Comparison of ENCODE assay signal across 1 cellular context in genomic region chr17:57243171-57243622, GRCh38.
TF ChIP-seq lines count a peak whose summit lies in the region.

No MANE protein-coding gene starts in this region.

TF ChIP-seq in HepG2, 621 proteins besides CTCF, POLR2A, EP300 and RAD21 (continued from another document and continues in another):
- TF ChIP-seq NR2F2 (IDR thresholded peaks at IDR 0.05; ENCODE audit: borderline replicate concordance, low read depth) (no peak), BHLHE40 (IDR thresholded peaks at IDR 0.05; ENCODE audit: low read length) (no peak), NFRKB (IDR thresholded peaks at IDR 0.05) (no peak), NFE2 (CRISPR knock-in tag; IDR thresholded peaks at IDR 0.05) (no peak), ZNF331 (CRISPR knock-in tag; IDR thresholded peaks at IDR 0.05) (peak; percentile 78), CBFB (CRISPR knock-in tag; IDR thresholded peaks at IDR 0.05) (0 out of 2 replicates have a peak, but pooled peaks have one; percentile 39), AGO1 (IDR thresholded peaks at IDR 0.05; ENCODE audit: low read depth, low read length, poor library complexity, severe bottlenecking) (no peak), KAT7 (CRISPR knock-in tag; IDR thresholded peaks at IDR 0.05; ENCODE audit: borderline replicate concordance) (no peak), TCF12 (IDR thresholded peaks at IDR 0.05) (no peak), TCF12 (CRISPR knock-in tag; IDR thresholded peaks at IDR 0.05) (no peak), SRF (IDR thresholded peaks at IDR 0.05; ENCODE audit: low read depth, low read length) (peak; percentile 50; the same call in 1 of the 2 replicates), ZNF878 (CRISPR knock-in tag; IDR thresholded peaks at IDR 0.05) (no peak), ESRRA (CRISPR knock-in tag; IDR thresholded peaks at IDR 0.05; ENCODE audit: low read depth) (no peak; the same call in 1 of the 2 replicates), EEA1 (CRISPR knock-in tag; IDR thresholded peaks at IDR 0.05; ENCODE audit: borderline replicate concordance) (no peak), ZNF468 (CRISPR knock-in tag; IDR thresholded peaks at IDR 0.05) (no peak), PRDM10 (CRISPR knock-in tag; IDR thresholded peaks at IDR 0.05; ENCODE audit: low read depth) (no peak), ZNF670 (CRISPR knock-in tag; IDR thresholded peaks at IDR 0.05; ENCODE audit: borderline replicate concordance) (0 out of 2 replicates have a peak, but pooled peaks have one; percentile 26), SP1 (IDR thresholded peaks at IDR 0.05) (no peak), SP1 (CRISPR knock-in tag; IDR thresholded peaks at IDR 0.05) (no peak; the same call in 1 of the 2 replicates), ZNF557 (CRISPR knock-in tag; IDR thresholded peaks at IDR 0.05) (no peak), EHMT2 (IDR thresholded peaks at IDR 0.05; ENCODE audit: borderline replicate concordance, low read depth, low read length) (no peak), PREB (CRISPR knock-in tag; IDR thresholded peaks at IDR 0.05) (no peak), FOXC1 (CRISPR knock-in tag; IDR thresholded peaks at IDR 0.05; ENCODE audit: borderline replicate concordance) (0 out of 2 replicates have a peak, but pooled peaks have one; percentile 22), KDM5B (CRISPR knock-in tag; IDR thresholded peaks at IDR 0.05; ENCODE audit: borderline replicate concordance) (peak; percentile 60; the same call in 1 of the 2 replicates), ISL2 (CRISPR knock-in tag; IDR thresholded peaks at IDR 0.05) (no peak), SOX6 (IDR thresholded peaks at IDR 0.05) (no peak), SOX6 (CRISPR knock-in tag; IDR thresholded peaks at IDR 0.05) (peak; percentile 70), ONECUT2 (CRISPR knock-in tag; IDR thresholded peaks at IDR 0.05) (no peak), ZNF20 (CRISPR knock-in tag; IDR thresholded peaks at IDR 0.05) (no peak), ZNF740 (CRISPR knock-in tag; IDR thresholded peaks at IDR 0.05) (no peak), REL (CRISPR knock-in tag; conservative IDR thresholded peaks at IDR 0.05) (no peak), BRD4 (CRISPR knock-in tag; IDR thresholded peaks at IDR 0.05) (no peak), KLF11 (CRISPR knock-in tag; IDR thresholded peaks at IDR 0.05) (no peak; the same call in 1 of the 2 replicates), HNF1A (IDR thresholded peaks at IDR 0.05; ENCODE audit: low read depth) (no peak), HNF1A (CRISPR knock-in tag; IDR thresholded peaks at IDR 0.05; ENCODE audit: borderline replicate concordance) (no peak)
- TF ChIP-seq, protein P1, sequence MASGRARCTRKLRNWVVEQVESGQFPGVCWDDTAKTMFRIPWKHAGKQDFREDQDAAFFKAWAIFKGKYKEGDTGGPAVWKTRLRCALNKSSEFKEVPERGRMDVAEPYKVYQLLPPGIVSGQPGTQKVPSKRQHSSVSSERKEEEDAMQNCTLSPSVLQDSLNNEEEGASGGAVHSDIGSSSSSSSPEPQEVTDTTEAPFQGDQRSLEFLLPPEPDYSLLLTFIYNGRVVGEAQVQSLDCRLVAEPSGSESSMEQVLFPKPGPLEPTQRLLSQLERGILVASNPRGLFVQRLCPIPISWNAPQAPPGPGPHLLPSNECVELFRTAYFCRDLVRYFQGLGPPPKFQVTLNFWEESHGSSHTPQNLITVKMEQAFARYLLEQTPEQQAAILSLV (CRISPR knock-in tag; IDR thresholded peaks at IDR 0.05; ENCODE audit: borderline replicate concordance) = no peak
- TF ChIP-seq, protein P2, sequence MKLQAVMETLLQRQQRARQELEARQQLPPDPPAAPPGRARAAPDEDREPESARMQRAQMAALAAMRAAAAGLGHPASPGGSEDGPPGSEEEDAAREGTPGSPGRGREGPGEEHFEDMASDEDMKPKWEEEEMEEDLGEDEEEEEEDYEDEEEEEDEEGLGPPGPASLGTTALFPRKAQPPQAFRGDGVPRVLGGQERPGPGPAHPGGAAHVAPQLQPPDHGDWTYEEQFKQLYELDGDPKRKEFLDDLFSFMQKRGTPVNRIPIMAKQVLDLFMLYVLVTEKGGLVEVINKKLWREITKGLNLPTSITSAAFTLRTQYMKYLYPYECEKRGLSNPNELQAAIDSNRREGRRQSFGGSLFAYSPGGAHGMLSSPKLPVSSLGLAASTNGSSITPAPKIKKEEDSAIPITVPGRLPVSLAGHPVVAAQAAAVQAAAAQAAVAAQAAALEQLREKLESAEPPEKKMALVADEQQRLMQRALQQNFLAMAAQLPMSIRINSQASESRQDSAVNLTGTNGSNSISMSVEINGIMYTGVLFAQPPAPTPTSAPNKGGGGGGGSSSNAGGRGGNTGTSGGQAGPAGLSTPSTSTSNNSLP (IDR thresholded peaks at IDR 0.05; ENCODE audit: low read depth, low read length) = peak; percentile 63; the same call in 1 of the 2 replicates
- TF ChIP-seq, protein P3, sequence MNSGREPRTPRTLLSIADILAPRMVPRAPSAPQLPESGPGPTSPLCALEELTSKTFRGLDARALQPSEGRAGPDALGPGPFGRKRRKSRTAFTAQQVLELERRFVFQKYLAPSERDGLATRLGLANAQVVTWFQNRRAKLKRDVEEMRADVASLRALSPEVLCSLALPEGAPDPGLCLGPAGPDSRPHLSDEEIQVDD (CRISPR knock-in tag; IDR thresholded peaks at IDR 0.05; ENCODE audit: borderline replicate concordance) = no peak
- TF ChIP-seq, protein P4, sequence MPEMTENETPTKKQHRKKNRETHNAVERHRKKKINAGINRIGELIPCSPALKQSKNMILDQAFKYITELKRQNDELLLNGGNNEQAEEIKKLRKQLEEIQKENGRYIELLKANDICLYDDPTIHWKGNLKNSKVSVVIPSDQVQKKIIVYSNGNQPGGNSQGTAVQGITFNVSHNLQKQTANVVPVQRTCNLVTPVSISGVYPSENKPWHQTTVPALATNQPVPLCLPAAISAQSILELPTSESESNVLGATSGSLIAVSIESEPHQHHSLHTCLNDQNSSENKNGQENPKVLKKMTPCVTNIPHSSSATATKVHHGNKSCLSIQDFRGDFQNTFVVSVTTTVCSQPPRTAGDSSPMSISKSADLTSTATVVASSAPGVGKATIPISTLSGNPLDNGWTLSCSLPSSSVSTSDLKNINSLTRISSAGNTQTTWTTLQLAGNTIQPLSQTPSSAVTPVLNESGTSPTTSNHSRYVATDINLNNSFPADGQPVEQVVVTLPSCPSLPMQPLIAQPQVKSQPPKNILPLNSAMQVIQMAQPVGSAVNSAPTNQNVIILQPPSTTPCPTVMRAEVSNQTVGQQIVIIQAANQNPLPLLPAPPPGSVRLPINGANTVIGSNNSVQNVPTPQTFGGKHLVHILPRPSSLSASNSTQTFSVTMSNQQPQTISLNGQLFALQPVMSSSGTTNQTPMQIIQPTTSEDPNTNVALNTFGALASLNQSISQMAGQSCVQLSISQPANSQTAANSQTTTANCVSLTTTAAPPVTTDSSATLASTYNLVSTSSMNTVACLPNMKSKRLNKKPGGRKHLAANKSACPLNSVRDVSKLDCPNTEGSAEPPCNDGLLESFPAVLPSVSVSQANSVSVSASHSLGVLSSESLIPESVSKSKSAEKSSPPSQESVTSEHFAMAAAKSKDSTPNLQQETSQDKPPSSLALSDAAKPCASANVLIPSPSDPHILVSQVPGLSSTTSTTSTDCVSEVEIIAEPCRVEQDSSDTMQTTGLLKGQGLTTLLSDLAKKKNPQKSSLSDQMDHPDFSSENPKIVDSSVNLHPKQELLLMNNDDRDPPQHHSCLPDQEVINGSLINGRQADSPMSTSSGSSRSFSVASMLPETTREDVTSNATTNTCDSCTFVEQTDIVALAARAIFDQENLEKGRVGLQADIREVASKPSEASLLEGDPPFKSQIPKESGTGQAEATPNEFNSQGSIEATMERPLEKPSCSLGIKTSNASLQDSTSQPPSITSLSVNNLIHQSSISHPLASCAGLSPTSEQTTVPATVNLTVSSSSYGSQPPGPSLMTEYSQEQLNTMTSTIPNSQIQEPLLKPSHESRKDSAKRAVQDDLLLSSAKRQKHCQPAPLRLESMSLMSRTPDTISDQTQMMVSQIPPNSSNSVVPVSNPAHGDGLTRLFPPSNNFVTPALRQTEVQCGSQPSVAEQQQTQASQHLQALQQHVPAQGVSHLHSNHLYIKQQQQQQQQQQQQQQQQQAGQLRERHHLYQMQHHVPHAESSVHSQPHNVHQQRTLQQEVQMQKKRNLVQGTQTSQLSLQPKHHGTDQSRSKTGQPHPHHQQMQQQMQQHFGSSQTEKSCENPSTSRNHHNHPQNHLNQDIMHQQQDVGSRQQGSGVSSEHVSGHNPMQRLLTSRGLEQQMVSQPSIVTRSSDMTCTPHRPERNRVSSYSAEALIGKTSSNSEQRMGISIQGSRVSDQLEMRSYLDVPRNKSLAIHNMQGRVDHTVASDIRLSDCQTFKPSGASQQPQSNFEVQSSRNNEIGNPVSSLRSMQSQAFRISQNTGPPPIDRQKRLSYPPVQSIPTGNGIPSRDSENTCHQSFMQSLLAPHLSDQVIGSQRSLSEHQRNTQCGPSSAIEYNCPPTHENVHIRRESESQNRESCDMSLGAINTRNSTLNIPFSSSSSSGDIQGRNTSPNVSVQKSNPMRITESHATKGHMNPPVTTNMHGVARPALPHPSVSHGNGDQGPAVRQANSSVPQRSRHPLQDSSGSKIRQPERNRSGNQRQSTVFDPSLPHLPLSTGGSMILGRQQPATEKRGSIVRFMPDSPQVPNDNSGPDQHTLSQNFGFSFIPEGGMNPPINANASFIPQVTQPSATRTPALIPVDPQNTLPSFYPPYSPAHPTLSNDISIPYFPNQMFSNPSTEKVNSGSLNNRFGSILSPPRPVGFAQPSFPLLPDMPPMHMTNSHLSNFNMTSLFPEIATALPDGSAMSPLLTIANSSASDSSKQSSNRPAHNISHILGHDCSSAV (CRISPR knock-in tag; IDR thresholded peaks at IDR 0.05; ENCODE audit: borderline replicate concordance) = no peak
